12 cellular contexts compared by ENCODE assay signal in the genomic region with DNA sequence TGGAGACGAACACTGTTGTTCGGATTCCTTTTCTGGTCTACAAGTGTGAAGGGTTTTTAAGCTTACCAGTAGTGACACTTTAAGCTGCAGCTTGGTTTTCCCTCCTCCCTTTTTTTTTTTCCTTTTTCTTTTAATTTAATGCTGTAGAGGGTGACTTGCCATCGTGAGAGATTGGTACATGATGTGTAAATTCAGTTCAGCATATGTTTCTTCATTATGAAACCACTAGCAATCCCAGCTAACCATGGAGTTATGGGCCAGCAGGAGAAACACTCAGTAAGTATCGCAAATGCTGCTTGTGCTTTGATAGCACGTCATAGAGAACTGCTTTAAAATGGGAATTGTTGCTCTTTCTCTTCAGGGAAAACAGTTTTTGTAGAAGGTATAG.
DNase-seq lines count a peak whose midpoint lies in the region; ATAC-seq and TF ChIP-seq lines count a peak whose summit lies in the region.
"Had no signal": no experiment of that assay in that cellular context is flagged by ENCODE, and none has a peak within 500 bp of the region (broad histone marks: within the 10 kb centered on the region; RNA-seq: fewer than 3 reads in every experiment).

No MANE protein-coding gene starts in this region.

- H3K27me3 ChIP-seq in adipocyte (replicated peaks; ENCODE audit: control insufficient read depth, insufficient read depth, low read length) (no peaks in the 10 kb centered on the region), heart left ventricle (no peaks in the 10 kb centered on the region), SJCRH30 (no peaks in the 10 kb centered on the region)

- H3K4me3 ChIP-seq in adipocyte (ENCODE audit: low read length), result peak overlapping the region; percentile 81
- peak overlapping the region in 11 of 12 donors; percentile 4 to 46 (median 34) for H3K4me3 ChIP-seq in heart left ventricle
- H3K4me3 ChIP-seq in retinal pigment epithelial cell (ENCODE audit: low read length), result peak overlapping the region; percentile 46
- no peak overlapping the region for H3K4me3 ChIP-seq in SJCRH30

- TF ChIP-seq CTCF in heart left ventricle (IDR thresholded peaks at IDR 0.05), result no peak
- TF ChIP-seq CTCF in retinal pigment epithelial cell (conservative IDR thresholded peaks at IDR 0.05; ENCODE audit: low read depth, low read length), result no peak

- H3K4me1 ChIP-seq in adipocyte (ENCODE audit: control insufficient read depth, insufficient read depth, low read length) (peaks cover 41% of the 10 kb centered on the region), heart left ventricle (peaks cover 3 to 95% (median 63%) of the 10 kb centered on the region in 12 donors), SJCRH30 (peaks cover 8% of the 10 kb centered on the region)

- H3K36me3 ChIP-seq in adipocyte (ENCODE audit: control insufficient read depth, insufficient read depth, low read length, severe bottlenecking) (no peaks in the 10 kb centered on the region), heart left ventricle (no peaks in the 10 kb centered on the region), SJCRH30 (no peaks in the 10 kb centered on the region)

- DNase-seq in G401 (ENCODE audit: low spot score) (peak; percentile 78), adipocyte (ENCODE audit: low read depth) (no peak), heart left ventricle (no peak), retinal pigment epithelial cell (ENCODE audit: low read depth) (no peak), SJCRH30 (no peak), Kasumi-1 (lab: John Stamatoyannopoulos, UW) (no peak), NOMO-1 treated with DMSO at 0.1 percent for 48 hours (lab: John Stamatoyannopoulos, UW; ENCODE audit: unreplicated experiment) (no peak)
- DNase-seq: activated CD8-positive, alpha-beta T cell treated with anti-CD3 and anti-CD28 coated beads for 36 hours; activated naive CD4-positive, alpha-beta T cell treated with anti-CD3 and anti-CD28 coated beads, Interleukin-2, amount 50 U/mL, for 16 hours; islet precursor cell; NCI-H1092 had no signal

- intact Hi-C loops in heart left ventricle (cut with DNase I), result loop anchor here in 1 of 10 donors (5.0 kb wide), 1 partner anchor 46 kb away; no protein-coding TSS in a partner anchor

- no peaks in the 10 kb centered on the region for H3K9me3 ChIP-seq in adipocyte (ENCODE audit: control insufficient read depth, low read length)
- H3K9me3 ChIP-seq in heart left ventricle, result no peaks in the 10 kb centered on the region
- no peaks in the 10 kb centered on the region for H3K9me3 ChIP-seq in SJCRH30 (replicated peaks)

- peak overlapping the region; percentile 84 for H3K9ac ChIP-seq in adipocyte (ENCODE audit: low read length)

- ATAC-seq in heart left ventricle (peak in 2 of 4 donors; percentile 16 to 46), esophagus mucosa (no peak)
- ATAC-seq: activated CD8-positive, alpha-beta T cell treated with anti-CD3 and anti-CD28 coated beads for 36 hours had no signal

- in situ Hi-C loops in G401 (cut with HindIII; ENCODE audit: low sequenced_read_pairs), result no loop called here

- TF ChIP-seq POLR2A in heart left ventricle (IDR thresholded peaks at IDR 0.05), result no peak

- WGBS in heart left ventricle, 4 donors, result 39 to 49% (median 42%) methylated on average over 5 of the region's 5 CpGs

- H3K27ac ChIP-seq in heart left ventricle, result peak overlapping the region in 11 of 12 donors; percentile 25 to 65 (median 55)
- H3K27ac ChIP-seq in SJCRH30, result no peak overlapping the region
